In genomic region chr19:38647368-38647965, GRCh38 we compare ENCODE assay signal across 8 cellular contexts. TPM values are rescaled to one million over a fixed set of nuclear protein-coding genes. Genes with fewer than 3 reads are reported as not detected.
DNase-seq lines count a peak whose midpoint lies in the region; ATAC-seq and TF ChIP-seq lines count a peak whose summit lies in the region.

Gene ACTN4, plus strand, starts transcription at chr19:38647649. Its CDS starts 97 bp downstream, at chr19:38647746.

- H3K4me1 Mint-ChIP-seq in H9 = peaks cover 44 to 52% of the 10 kb centered on the region in 2 experiments
- H3K4me1 Mint-ChIP-seq in stimulated activated naive CD8-positive, alpha-beta T cell treated with anti-CD3 and anti-CD28 coated beads, Interleukin-15, amount 100 ng/mL, for 72 hours = peaks cover 46% of the 10 kb centered on the region

- H2AFZ ChIP-seq in H9 (ENCODE audit: low read length) = no peak within 1 kb of the TSS
- peak within 1 kb of the TSS; percentile 69 for H2AFZ ChIP-seq in neural cell (ENCODE audit: low read depth, low read length)

- H4K5ac ChIP-seq in H9 (ENCODE audit: insufficient read length, low read depth, low read length) = no peak within 1 kb of the TSS

- H2BK5ac ChIP-seq in H9 (ENCODE audit: insufficient read length, low read length) = no peak within 1 kb of the TSS

- H3K4me3 ChIP-seq in MG63 (peak within 1 kb of the TSS; percentile 99), neural cell (ENCODE audit: low read length) (peak within 1 kb of the TSS; percentile 97)

- H3K27me3 ChIP-seq in H9 (ENCODE audit: insufficient read depth, low read length) (no peaks in the 10 kb centered on the region), MG63 (no peaks in the 10 kb centered on the region), neural cell (ENCODE audit: insufficient read depth, low read depth, low read length) (no peaks in the 10 kb centered on the region)

- TF ChIP-seq CTCF in H9 (conservative IDR thresholded peaks at IDR 0.05) = no peak
- TF ChIP-seq CTCF in neural cell (IDR thresholded peaks at IDR 0.05; ENCODE audit: poor library complexity, severe bottlenecking) = no peak

- H3K4me2 ChIP-seq in H9 (ENCODE audit: insufficient read depth, insufficient read length, low read length) (peak within 1 kb of the TSS; percentile 93), neural cell (ENCODE audit: low read length) (peak within 1 kb of the TSS; percentile 84)

- peak within 1 kb of the TSS; percentile 95 to 100 for H3K4me3 Mint-ChIP-seq in H9
- H3K4me3 Mint-ChIP-seq in stimulated activated naive CD8-positive, alpha-beta T cell treated with anti-CD3 and anti-CD28 coated beads, Interleukin-15, amount 100 ng/mL, for 72 hours = peak within 1 kb of the TSS; percentile 95 to 96

- no peak within 1 kb of the TSS for H4K8ac ChIP-seq in H9 (replicated peaks; ENCODE audit: insufficient read length, low read depth, low read length)

- TF ChIP-seq RAD21 in neural cell (conservative IDR thresholded peaks at IDR 0.05) = peak; percentile 41

- H4K91ac ChIP-seq in H9 (ENCODE audit: insufficient read length, low read depth, low read length) = no peak within 1 kb of the TSS

- H3K27me3 Mint-ChIP-seq in H9 (ENCODE audit: low read depth) = no peaks in the 10 kb centered on the region; the same call in 1 of the 2 replicates
- H3K27me3 Mint-ChIP-seq in stimulated activated naive CD8-positive, alpha-beta T cell treated with anti-CD3 and anti-CD28 coated beads, Interleukin-15, amount 100 ng/mL, for 72 hours = peaks cover 18% of the 10 kb centered on the region

- H3F3A ChIP-seq in neural cell (ENCODE audit: insufficient read depth, low read length, poor library complexity, severe bottlenecking) = peaks cover 4% of the 10 kb centered on the region

- H3K56ac ChIP-seq in H9 (ENCODE audit: insufficient read length, low read depth, low read length) = no peak within 1 kb of the TSS

- no peak within 1 kb of the TSS for H3K23ac ChIP-seq in H9 (ENCODE audit: insufficient read length, low read depth, low read length)

- H3K36me3 ChIP-seq in MG63 (peaks cover 40% of the 10 kb centered on the region), neural cell (ENCODE audit: insufficient read depth, low read length) (no peaks in the 10 kb centered on the region)

- WGBS in H9 (ENCODE audit: extremely low coverage, insufficient read length, low lambda C conversion rate) = no CpG with 5 or more reads among the region's 77 CpGs

- H3K4ac ChIP-seq in H9 (ENCODE audit: low read depth, low read length) = no peak within 1 kb of the TSS; the same call in 1 of the 2 replicates

- H3K9me3 ChIP-seq in H9 (ENCODE audit: control insufficient read depth, low read depth, low read length) = no peaks in the 10 kb centered on the region
- H3K9me3 ChIP-seq in MG63 = no peaks in the 10 kb centered on the region
- H3K9me3 ChIP-seq in neural cell (ENCODE audit: low read length) = no peaks in the 10 kb centered on the region

- H3K23me2 ChIP-seq in H9 (ENCODE audit: insufficient read length, low read depth, low read length, poor library complexity, severe bottlenecking) = peaks cover 18% of the 10 kb centered on the region

- H3K4me1 ChIP-seq in H9 (ENCODE audit: insufficient read depth, low read length) = peaks cover 7% of the 10 kb centered on the region; the same call in 1 of the 2 replicates

- H2BK20ac ChIP-seq in H9 (ENCODE audit: low read depth, low read length, poor library complexity, severe bottlenecking) = no peak within 1 kb of the TSS

- H3T11ph ChIP-seq in H9 (ENCODE audit: low read length) = no peak within 1 kb of the TSS

- H4K20me1 ChIP-seq in H9 (ENCODE audit: control insufficient read depth, insufficient read depth, insufficient read length) = no peaks in the 10 kb centered on the region
- H4K20me1 ChIP-seq in neural cell (ENCODE audit: insufficient read depth) = peaks cover 4% of the 10 kb centered on the region

- H3K9me2 ChIP-seq in neural cell (ENCODE audit: insufficient read depth, low read length) = no peaks in the 10 kb centered on the region

- H2BK120ac ChIP-seq in H9 (ENCODE audit: low read depth, low read length, poor library complexity, severe bottlenecking) = peak within 1 kb of the TSS; percentile 80

- no peak within 1 kb of the TSS for H3K27ac ChIP-seq in H9 (ENCODE audit: insufficient read length, low read depth, low read length)
- H3K27ac ChIP-seq in neural cell (ENCODE audit: low read length) = peak within 1 kb of the TSS; percentile 78

- no peaks in the 10 kb centered on the region; a peak in 1 of 5 replicates for H3K9me3 Mint-ChIP-seq in H9
- H3K9me3 Mint-ChIP-seq in stimulated activated naive CD8-positive, alpha-beta T cell treated with anti-CD3 and anti-CD28 coated beads, Interleukin-15, amount 100 ng/mL, for 72 hours = no peaks in the 10 kb centered on the region

- H3K27ac Mint-ChIP-seq in H9 = peak within 1 kb of the TSS; percentile 41 to 93 (median 72)
- H3K27ac Mint-ChIP-seq in stimulated activated naive CD8-positive, alpha-beta T cell treated with anti-CD3 and anti-CD28 coated beads, Interleukin-15, amount 100 ng/mL, for 72 hours = peak within 1 kb of the TSS; percentile 93 to 96

- DNase-seq in G401 (ENCODE audit: low spot score) (peak; percentile 95), H9 (peak; percentile 99), MG63 (peak; percentile 99), SHP77 (lab: John Stamatoyannopoulos, UW) (peak; percentile 95 to 98), activated gamma-delta T cell (lab: John Stamatoyannopoulos, UW) (peak; percentile 100), fibroblast of the conjunctiva (ENCODE audit: low read depth) (peak; percentile 90)
- peak; percentile 100 for DNase-seq in stimulated activated naive CD8-positive, alpha-beta T cell treated with anti-CD3 and anti-CD28 coated beads, Interleukin-15, amount 100 ng/mL, for 72 hours

- peaks cover 3% of the 10 kb centered on the region for H3K79me1 ChIP-seq in H9 (ENCODE audit: insufficient read depth, low read depth, low read length, poor library complexity, severe bottlenecking)

- H3K79me2 ChIP-seq in H9 (ENCODE audit: insufficient read depth, low read length) (peaks cover 44% of the 10 kb centered on the region), neural cell (replicated peaks; ENCODE audit: insufficient read depth, low read length) (peaks cover 32% of the 10 kb centered on the region)

- H2BK12ac ChIP-seq in H9 (ENCODE audit: insufficient read length, low read depth, low read length) = no peak within 1 kb of the TSS

- ATAC-seq in stimulated activated naive CD8-positive, alpha-beta T cell treated with anti-CD3 and anti-CD28 coated beads, Interleukin-15, amount 100 ng/mL, for 72 hours = peak; percentile 91

- H2AK5ac ChIP-seq in H9 (ENCODE audit: insufficient read length, low read length) = no peak within 1 kb of the TSS

- H3K36me3 Mint-ChIP-seq in H9 (ENCODE audit: insufficient read depth in 1 of 3, low read depth in 3 of 3) = peaks cover 0 to 4% (median 4%) of the 10 kb centered on the region in 3 experiments; a peak in 2 of 7 replicates

- no peak within 1 kb of the TSS for H2BK15ac ChIP-seq in H9 (ENCODE audit: low read depth, low read length)

- peak; percentile 30 for TF ChIP-seq EP300 in neural cell (conservative IDR thresholded peaks at IDR 0.05; ENCODE audit: poor library complexity, severe bottlenecking)

- H3K14ac ChIP-seq in H9 (ENCODE audit: insufficient read depth, low read length) = peak within 1 kb of the TSS; percentile 89

- H3K9ac ChIP-seq in H9 (ENCODE audit: extremely low read depth, insufficient read length, low read length) (peak within 1 kb of the TSS; percentile 83), neural cell (ENCODE audit: low read length) (peak within 1 kb of the TSS; percentile 83)

- peak within 1 kb of the TSS; percentile 90 for H3K18ac ChIP-seq in H9 (ENCODE audit: insufficient read length, low read depth, low read length)

- in situ Hi-C loops in G401 (cut with HindIII; ENCODE audit: low sequenced_read_pairs) = no loop called here

TF ChIP-seq in neural cell, 6 proteins besides CTCF, POLR2A, EP300 and RAD21:
- TF ChIP-seq TAF1 (IDR thresholded peaks at IDR 0.05; ENCODE audit: low read depth) (peak; percentile 81), EZH2 (IDR thresholded peaks at IDR 0.05; ENCODE audit: borderline replicate concordance, insufficient read depth, low read length, poor library complexity, severe bottlenecking) (no peak), POLR2AphosphoS5 (IDR thresholded peaks at IDR 0.05) (peak; percentile 97), SMC3 (conservative IDR thresholded peaks at IDR 0.05; ENCODE audit: poor library complexity) (peak; percentile 36), MXI1 (conservative IDR thresholded peaks at IDR 0.05; ENCODE audit: poor library complexity, severe bottlenecking) (peak; percentile 90), REST (IDR thresholded peaks at IDR 0.05; ENCODE audit: borderline replicate concordance) (peak; percentile 0)
TF ChIP-seq in neural cell: peak in this region for 5.

RNA-seq across cellular contexts. Expression of gene ACTN4, which starts in this region (rescaled TPM):
- 173 and 182 TPM in 2 replicates for total RNA-seq in G401 (2014; rRNA removed; shearing (Covaris generic))
- 369 and 386 TPM in 2 replicates for total RNA-seq in H9 (2021)
- total RNA-seq in MG63 (2014; rRNA removed; shearing (Covaris generic); ENCODE audit: low replicate concordance) = 476 and 621 TPM in 2 replicates
- polyA plus RNA-seq in neural cell = 54.0 and 54.1 TPM in 2 replicates
- 75.0 and 77.7 TPM in 2 replicates for polyA minus RNA-seq in neural cell
